Comparison of ENCODE assay signal across 2 cellular contexts in genomic region chr19:34959021-34959420, GRCh38.
TF ChIP-seq lines count a peak whose summit lies in the region.

No MANE protein-coding gene starts in this region.

TF ChIP-seq in liver, 16 proteins besides CTCF, POLR2A, EP300 and RAD21:
- TF ChIP-seq FOXA1 (IDR thresholded peaks at IDR 0.05) (no peak), ZBTB33 (IDR thresholded peaks at IDR 0.05) (no peak), JUND (IDR thresholded peaks at IDR 0.05) (no peak), RXRA (IDR thresholded peaks at IDR 0.05) (no peak), EGR1 (IDR thresholded peaks at IDR 0.05; ENCODE audit: low read depth in 2 of 2) (no peak), TAF1 (conservative IDR thresholded peaks at IDR 0.05) (no peak), REST (IDR thresholded peaks at IDR 0.05) (no peak), HNF4G (IDR thresholded peaks at IDR 0.05) (no peak), YY1 (IDR thresholded peaks at IDR 0.05) (no peak), HNF4A (conservative IDR thresholded peaks at IDR 0.05) (no peak), SP1 (IDR thresholded peaks at IDR 0.05) (no peak)

TF ChIP-seq in HepG2, 621 proteins besides CTCF, POLR2A, EP300 and RAD21:
- no peak for TF ChIP-seq ZNF33A (CRISPR knock-in tag; IDR thresholded peaks at IDR 0.05; ENCODE audit: borderline replicate concordance)
- no peak for TF ChIP-seq MAF1 (CRISPR knock-in tag; IDR thresholded peaks at IDR 0.05; ENCODE audit: borderline replicate concordance)
- no peak for TF ChIP-seq POLR2G (IDR thresholded peaks at IDR 0.05; ENCODE audit: low read depth, low read length)
- TF ChIP-seq KLF12 (CRISPR knock-in tag; IDR thresholded peaks at IDR 0.05; ENCODE audit: borderline replicate concordance) = no peak
- no peak for TF ChIP-seq RAD51 (IDR thresholded peaks at IDR 0.05; ENCODE audit: borderline replicate concordance)
- TF ChIP-seq REST (IDR thresholded peaks at IDR 0.05; ENCODE audit: borderline replicate concordance in 1 of 2, low read depth in 1 of 2, low read length in 2 of 2) = no peak
- no peak for TF ChIP-seq ZNF687 (CRISPR knock-in tag; IDR thresholded peaks at IDR 0.05)
- TF ChIP-seq KAT2B (IDR thresholded peaks at IDR 0.05; ENCODE audit: borderline replicate concordance, low read depth, low read length) = no peak
- no peak for TF ChIP-seq GTF3A (CRISPR knock-in tag; conservative IDR thresholded peaks at IDR 0.05)
- TF ChIP-seq U2AF1 (optimal IDR thresholded peaks at IDR 0.05; ENCODE audit: low read depth, low read length) = no peak
- no peak for TF ChIP-seq ZNF547 (CRISPR knock-in tag; IDR thresholded peaks at IDR 0.05)
- no peak for TF ChIP-seq NONO (IDR thresholded peaks at IDR 0.05)
- TF ChIP-seq NONO (CRISPR knock-in tag; conservative IDR thresholded peaks at IDR 0.05) = no peak
- TF ChIP-seq ZSCAN25 (CRISPR knock-in tag; IDR thresholded peaks at IDR 0.05) = no peak
- no peak for TF ChIP-seq ZNF263 (CRISPR knock-in tag; IDR thresholded peaks at IDR 0.05)
- TF ChIP-seq PBX3 (CRISPR knock-in tag; IDR thresholded peaks at IDR 0.05; ENCODE audit: borderline replicate concordance) = no peak
TF ChIP-seq in HepG2: peak in this region for 0.
